Comparison of ENCODE assay signal across 10 cellular contexts in genomic region chr12:16880864-16881285, GRCh38.
DNase-seq lines count a peak whose midpoint lies in the region; TF ChIP-seq lines count a peak whose summit lies in the region.
"Had no signal": no experiment of that assay in that cellular context is flagged by ENCODE, and none has a peak within 500 bp of the region (broad histone marks: within the 10 kb centered on the region; RNA-seq: fewer than 3 reads in every experiment).

No MANE protein-coding gene starts in this region.

- no peaks in the 10 kb centered on the region for H3K9me3 ChIP-seq in ES-I3 (ENCODE audit: control insufficient read depth, insufficient read depth, low read length)
- no peaks in the 10 kb centered on the region for H3K9me3 ChIP-seq in duodenal mucosa (ENCODE audit: control insufficient read depth in 1 of 2, low read length in 2 of 2)
- H3K9me3 ChIP-seq in right atrium auricular region = no peaks in the 10 kb centered on the region
- no peaks in the 10 kb centered on the region for H3K9me3 ChIP-seq in smooth muscle cell (replicated peaks; ENCODE audit: low read depth)

- H3K4me3 Mint-ChIP-seq in activated naive CD8-positive, alpha-beta T cell treated with anti-CD3 and anti-CD28 coated beads for 36 hours = no peak overlapping the region
- H3K4me3 Mint-ChIP-seq: CD4-positive, alpha-beta T cell had no signal

- no peaks in the 10 kb centered on the region for H3K79me2 ChIP-seq in smooth muscle cell (ENCODE audit: low read depth)

- intact Hi-C loops in posterior vena cava (cut with DNase I) = no loop called here

- no peaks in the 10 kb centered on the region for H3F3A ChIP-seq in smooth muscle cell (ENCODE audit: low read depth)

- no peaks in the 10 kb centered on the region for H3K9me3 Mint-ChIP-seq in activated naive CD8-positive, alpha-beta T cell treated with anti-CD3 and anti-CD28 coated beads for 36 hours

- no peak overlapping the region for H2AFZ ChIP-seq in smooth muscle cell (ENCODE audit: low read depth)

- H3K27me3 Mint-ChIP-seq in activated naive CD8-positive, alpha-beta T cell treated with anti-CD3 and anti-CD28 coated beads for 36 hours = no peaks in the 10 kb centered on the region
- H3K27me3 Mint-ChIP-seq: CD4-positive, alpha-beta T cell had no signal

- H3K4me1 Mint-ChIP-seq in activated naive CD8-positive, alpha-beta T cell treated with anti-CD3 and anti-CD28 coated beads for 36 hours = no peaks in the 10 kb centered on the region

- no peak for TF ChIP-seq CTCF in right atrium auricular region (IDR thresholded peaks at IDR 0.05)
- TF ChIP-seq CTCF in smooth muscle cell (IDR thresholded peaks at IDR 0.05; ENCODE audit: borderline replicate concordance, insufficient read depth, poor library complexity, severe bottlenecking) = no peak

- H3K27ac Mint-ChIP-seq in activated naive CD8-positive, alpha-beta T cell treated with anti-CD3 and anti-CD28 coated beads for 36 hours = no peak overlapping the region
- H3K27ac Mint-ChIP-seq: CD4-positive, alpha-beta T cell had no signal

- no peaks in the 10 kb centered on the region for H3K36me3 Mint-ChIP-seq in activated naive CD8-positive, alpha-beta T cell treated with anti-CD3 and anti-CD28 coated beads for 36 hours

- no peak overlapping the region for H3K27ac ChIP-seq in duodenal mucosa (ENCODE audit: low read depth, low read length)
- no peak overlapping the region for H3K27ac ChIP-seq in right atrium auricular region
- H3K27ac ChIP-seq in smooth muscle cell (ENCODE audit: low read depth) = no peak overlapping the region

- H3K9ac ChIP-seq in ES-I3 (ENCODE audit: low read depth, low read length) (peak overlapping the region; percentile 23; the same call in 1 of the 2 replicates), duodenal mucosa (ENCODE audit: low read depth in 1 of 2, low read length in 2 of 2) (no peak overlapping the region), smooth muscle cell (ENCODE audit: low read depth) (no peak overlapping the region)

- H3K4me1 ChIP-seq in ES-I3 (ENCODE audit: insufficient read depth, low read length) (no peaks in the 10 kb centered on the region), duodenal mucosa (ENCODE audit: control insufficient read depth in 1 of 2, insufficient read depth in 2 of 2, low read length in 2 of 2) (no peaks in the 10 kb centered on the region), right atrium auricular region (no peaks in the 10 kb centered on the region), smooth muscle cell (ENCODE audit: low read depth) (no peaks in the 10 kb centered on the region)

- H3K36me3 ChIP-seq in ES-I3 (ENCODE audit: insufficient read depth, low read length) = no peaks in the 10 kb centered on the region
- H3K36me3 ChIP-seq in duodenal mucosa (ENCODE audit: control insufficient read depth in 1 of 2, insufficient read depth in 2 of 2, low read length in 2 of 2) = no peaks in the 10 kb centered on the region
- H3K36me3 ChIP-seq in right atrium auricular region = no peaks in the 10 kb centered on the region
- no peaks in the 10 kb centered on the region for H3K36me3 ChIP-seq in smooth muscle cell (ENCODE audit: low read depth)

- WGBS in smooth muscle cell (ENCODE audit: low lambda C conversion rate) = 73% methylated on average over 10 of the region's 10 CpGs

- DNase-seq in NCI-H2227 treated with DMSO at 0.1 percent for 48 hours (lab: John Stamatoyannopoulos, UW) (peak; percentile 23), posterior vena cava (ENCODE audit: low spot score) (peak; percentile 55), right atrium auricular region (ENCODE audit: low spot score) (no peak), smooth muscle cell (lab: John Stamatoyannopoulos, UW; ENCODE audit: unreplicated experiment) (no peak), SIG-M5 (lab: John Stamatoyannopoulos, UW) (no peak)
- DNase-seq in activated naive CD8-positive, alpha-beta T cell treated with anti-CD3 and anti-CD28 coated beads for 36 hours = no peak
- DNase-seq: CD4-positive, alpha-beta T cell had no signal

- no peaks in the 10 kb centered on the region for H4K20me1 ChIP-seq in smooth muscle cell (ENCODE audit: low read depth)

- no peaks in the 10 kb centered on the region for H3K27me3 ChIP-seq in duodenal mucosa (ENCODE audit: control insufficient read depth in 1 of 2, insufficient read depth in 2 of 2, low read length in 2 of 2)
- no peaks in the 10 kb centered on the region for H3K27me3 ChIP-seq in right atrium auricular region
- H3K27me3 ChIP-seq in smooth muscle cell (ENCODE audit: low read depth) = no peaks in the 10 kb centered on the region

- H3K4me3 ChIP-seq in duodenal mucosa (ENCODE audit: low read depth in 1 of 2, low read length in 2 of 2) (peak overlapping the region; percentile 30 to 44), right atrium auricular region (no peak overlapping the region), smooth muscle cell (no peak overlapping the region)
- H3K4me3 ChIP-seq: GM12878 had no signal

- H3K4me2 ChIP-seq in smooth muscle cell = no peak overlapping the region

Comparison
In these comparisons a context has a peak if more than half of its experiments do, and no peak if none do; other contexts are left out.
1. DNase-seq: peak in NCI-H2227 treated with DMSO at 0.1 percent for 48 hours (single experiment) and posterior vena cava (single experiment); none in right atrium auricular region (single experiment), smooth muscle cell (single experiment), SIG-M5 (single experiment) and activated naive CD8-positive, alpha-beta T cell treated with anti-CD3 and anti-CD28 coated beads for 36 hours (single experiment).
2. H3K4me3 ChIP-seq: peak in duodenal mucosa (2 of 2); none in right atrium auricular region (0 of 2) and smooth muscle cell (single experiment).